ENCODE assay signal across 2 cellular contexts in genomic region chr20:36181934-36182603, GRCh38.
A peak's percentile ranks its signal among the peaks of the same experiment; 100 is the strongest.
TF ChIP-seq lines count a peak whose summit lies in the region.

No MANE protein-coding gene starts in this region.

TF ChIP-seq in GM12878, 131 proteins besides CTCF, POLR2A, EP300 and RAD21:
- TF ChIP-seq REST (IDR thresholded peaks at IDR 0.05; ENCODE audit: low read depth, low read length) = no peak

TF ChIP-seq in HepG2, 621 proteins besides CTCF, POLR2A, EP300 and RAD21 (continues in another document):
- TF ChIP-seq ELF3 (CRISPR knock-in tag; IDR thresholded peaks at IDR 0.05) (peak; percentile 51; the same call in 1 of the 2 replicates), ZNF83 (CRISPR knock-in tag; IDR thresholded peaks at IDR 0.05; ENCODE audit: borderline replicate concordance) (no peak), ZBTB1 (CRISPR knock-in tag; IDR thresholded peaks at IDR 0.05; ENCODE audit: borderline replicate concordance) (no peak), ZKSCAN8 (CRISPR knock-in tag; IDR thresholded peaks at IDR 0.05; ENCODE audit: borderline replicate concordance) (no peak; the same call in 1 of the 2 replicates), ZNF276 (CRISPR knock-in tag; IDR thresholded peaks at IDR 0.05; ENCODE audit: low read depth) (no peak), ZNF768 (CRISPR knock-in tag; IDR thresholded peaks at IDR 0.05) (no peak), ZNF12 (CRISPR knock-in tag; IDR thresholded peaks at IDR 0.05) (peak; percentile 84), FOXK1 (CRISPR knock-in tag; IDR thresholded peaks at IDR 0.05; ENCODE audit: borderline replicate concordance, low read depth) (peak; percentile 59; the same call in 1 of the 2 replicates), ZNF792 (CRISPR knock-in tag; IDR thresholded peaks at IDR 0.05) (no peak; the same call in 1 of the 2 replicates), CEBPZ (IDR thresholded peaks at IDR 0.05; ENCODE audit: low read length) (no peak), GTF3A (CRISPR knock-in tag; conservative IDR thresholded peaks at IDR 0.05) (no peak), ZSCAN9 (CRISPR knock-in tag; IDR thresholded peaks at IDR 0.05; ENCODE audit: borderline replicate concordance) (peak; percentile 33; the same call in 1 of the 2 replicates), ARID2 (CRISPR knock-in tag; IDR thresholded peaks at IDR 0.05; ENCODE audit: borderline replicate concordance) (0 out of 2 replicates have a peak, but pooled peaks have one; percentile 14), ZNF292 (CRISPR knock-in tag; IDR thresholded peaks at IDR 0.05; ENCODE audit: borderline replicate concordance, low read depth) (peak; percentile 94; the same call in 1 of the 2 replicates), ZNF3 (CRISPR knock-in tag; IDR thresholded peaks at IDR 0.05) (peak; percentile 80), ZNF260 (CRISPR knock-in tag; IDR thresholded peaks at IDR 0.05; ENCODE audit: borderline replicate concordance, low read depth) (no peak), MEIS2 (CRISPR knock-in tag; IDR thresholded peaks at IDR 0.05) (peak; percentile 42; the same call in 1 of the 2 replicates), CREM (IDR thresholded peaks at IDR 0.05) (0 out of 2 replicates have a peak, but pooled peaks have one; percentile 12), CREM (CRISPR knock-in tag; IDR thresholded peaks at IDR 0.05) (no peak), HOMEZ (CRISPR knock-in tag; IDR thresholded peaks at IDR 0.05; ENCODE audit: low read depth) (peak; percentile 57; the same call in 1 of the 2 replicates), ETV5 (CRISPR knock-in tag; IDR thresholded peaks at IDR 0.05; ENCODE audit: borderline replicate concordance) (peak; percentile 91), KLF16 (CRISPR knock-in tag; IDR thresholded peaks at IDR 0.05) (peak in 1 of 2 experiments; percentile 59; a peak in 2 of 4 replicates), NCOA5 (CRISPR knock-in tag; IDR thresholded peaks at IDR 0.05) (no peak), KLF9 (CRISPR knock-in tag; IDR thresholded peaks at IDR 0.05; ENCODE audit: low read depth) (no peak), THYN1 (CRISPR knock-in tag; IDR thresholded peaks at IDR 0.05; ENCODE audit: borderline replicate concordance, low read depth) (no peak), ZNF430 (CRISPR knock-in tag; IDR thresholded peaks at IDR 0.05) (0 out of 2 replicates have a peak, but pooled peaks have one; percentile 31), HDAC6 (IDR thresholded peaks at IDR 0.05; ENCODE audit: low read depth, low read length) (no peak), ZNF451 (CRISPR knock-in tag; IDR thresholded peaks at IDR 0.05) (peak; percentile 68; the same call in 1 of the 2 replicates), SIN3A (IDR thresholded peaks at IDR 0.05; ENCODE audit: borderline replicate concordance, low read depth, low read length) (no peak), SNRNP70 (IDR thresholded peaks at IDR 0.05; ENCODE audit: low read depth, low read length) (no peak), TFDP2 (CRISPR knock-in tag; IDR thresholded peaks at IDR 0.05) (0 out of 2 replicates have a peak, but pooled peaks have one; percentile 17), ZKSCAN5 (CRISPR knock-in tag; IDR thresholded peaks at IDR 0.05) (no peak), DRAP1 (CRISPR knock-in tag; IDR thresholded peaks at IDR 0.05) (peak; percentile 18; the same call in 1 of the 2 replicates), ZNF253 (CRISPR knock-in tag; IDR thresholded peaks at IDR 0.05; ENCODE audit: borderline replicate concordance) (0 out of 2 replicates have a peak, but pooled peaks have one; percentile 16), NKX3-1 (CRISPR knock-in tag; IDR thresholded peaks at IDR 0.05) (0 out of 2 replicates have a peak, but pooled peaks have one; percentile 3), SAFB2 (CRISPR knock-in tag; IDR thresholded peaks at IDR 0.05; ENCODE audit: borderline replicate concordance, low read depth) (no peak), TEAD3 (CRISPR knock-in tag; optimal IDR thresholded peaks at IDR 0.05; ENCODE audit: borderline replicate concordance) (peak; percentile 68), HOXA5 (CRISPR knock-in tag; IDR thresholded peaks at IDR 0.05) (no peak), RBAK (CRISPR knock-in tag; IDR thresholded peaks at IDR 0.05) (0 out of 2 replicates have a peak, but pooled peaks have one; percentile 38)
- TF ChIP-seq, protein P1, sequence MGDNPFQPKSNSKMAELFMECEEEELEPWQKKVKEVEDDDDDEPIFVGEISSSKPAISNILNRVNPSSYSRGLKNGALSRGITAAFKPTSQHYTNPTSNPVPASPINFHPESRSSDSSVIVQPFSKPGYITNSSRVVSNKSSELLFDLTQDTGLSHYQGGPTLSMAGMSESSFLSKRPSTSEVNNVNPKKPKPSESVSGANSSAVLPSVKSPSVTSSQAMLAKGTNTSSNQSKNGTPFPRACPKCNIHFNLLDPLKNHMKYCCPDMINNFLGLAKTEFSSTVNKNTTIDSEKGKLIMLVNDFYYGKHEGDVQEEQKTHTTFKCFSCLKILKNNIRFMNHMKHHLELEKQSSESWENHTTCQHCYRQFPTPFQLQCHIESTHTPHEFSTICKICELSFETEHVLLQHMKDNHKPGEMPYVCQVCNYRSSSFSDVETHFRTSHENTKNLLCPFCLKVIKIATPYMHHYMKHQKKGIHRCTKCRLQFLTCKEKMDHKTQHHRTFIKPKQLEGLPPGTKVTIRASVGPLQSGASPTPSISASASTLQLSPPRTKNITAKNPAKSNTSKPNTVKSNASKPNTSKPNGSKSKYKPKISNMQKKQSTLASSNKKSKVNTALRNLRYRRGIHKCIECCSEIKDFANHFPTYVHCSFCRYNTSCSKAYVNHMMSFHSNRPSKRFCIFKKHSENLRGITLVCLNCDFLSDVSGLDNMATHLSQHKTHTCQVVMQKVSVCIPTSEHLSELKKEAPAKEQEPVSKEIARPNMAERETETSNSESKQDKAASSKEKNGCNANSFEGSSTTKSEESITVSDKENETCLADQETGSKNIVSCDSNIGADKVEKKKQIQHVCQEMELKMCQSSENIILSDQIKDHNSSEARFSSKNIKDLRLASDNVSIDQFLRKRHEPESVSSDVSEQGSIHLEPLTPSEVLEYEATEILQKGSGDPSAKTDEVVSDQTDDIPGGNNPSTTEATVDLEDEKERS (CRISPR knock-in tag; IDR thresholded peaks at IDR 0.05) = 0 out of 2 replicates have a peak, but pooled peaks have one; percentile 7
- TF ChIP-seq, protein P2, sequence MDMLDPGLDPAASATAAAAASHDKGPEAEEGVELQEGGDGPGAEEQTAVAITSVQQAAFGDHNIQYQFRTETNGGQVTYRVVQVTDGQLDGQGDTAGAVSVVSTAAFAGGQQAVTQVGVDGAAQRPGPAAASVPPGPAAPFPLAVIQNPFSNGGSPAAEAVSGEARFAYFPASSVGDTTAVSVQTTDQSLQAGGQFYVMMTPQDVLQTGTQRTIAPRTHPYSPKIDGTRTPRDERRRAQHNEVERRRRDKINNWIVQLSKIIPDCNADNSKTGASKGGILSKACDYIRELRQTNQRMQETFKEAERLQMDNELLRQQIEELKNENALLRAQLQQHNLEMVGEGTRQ (IDR thresholded peaks at IDR 0.05; ENCODE audit: low read depth, low read length) = peak; percentile 32; the same call in 1 of the 2 replicates
- TF ChIP-seq, protein P2 (CRISPR knock-in tag; IDR thresholded peaks at IDR 0.05; ENCODE audit: borderline replicate concordance) = no peak; the same call in 1 of the 2 replicates
- TF ChIP-seq, protein P3, sequence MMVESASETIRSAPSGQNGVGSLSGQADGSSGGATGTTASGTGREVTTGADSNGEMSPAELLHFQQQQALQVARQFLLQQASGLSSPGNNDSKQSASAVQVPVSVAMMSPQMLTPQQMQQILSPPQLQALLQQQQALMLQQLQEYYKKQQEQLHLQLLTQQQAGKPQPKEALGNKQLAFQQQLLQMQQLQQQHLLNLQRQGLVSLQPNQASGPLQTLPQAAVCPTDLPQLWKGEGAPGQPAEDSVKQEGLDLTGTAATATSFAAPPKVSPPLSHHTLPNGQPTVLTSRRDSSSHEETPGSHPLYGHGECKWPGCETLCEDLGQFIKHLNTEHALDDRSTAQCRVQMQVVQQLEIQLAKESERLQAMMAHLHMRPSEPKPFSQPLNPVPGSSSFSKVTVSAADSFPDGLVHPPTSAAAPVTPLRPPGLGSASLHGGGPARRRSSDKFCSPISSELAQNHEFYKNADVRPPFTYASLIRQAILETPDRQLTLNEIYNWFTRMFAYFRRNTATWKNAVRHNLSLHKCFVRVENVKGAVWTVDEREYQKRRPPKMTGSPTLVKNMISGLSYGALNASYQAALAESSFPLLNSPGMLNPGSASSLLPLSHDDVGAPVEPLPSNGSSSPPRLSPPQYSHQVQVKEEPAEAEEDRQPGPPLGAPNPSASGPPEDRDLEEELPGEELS (CRISPR knock-in tag; IDR thresholded peaks at IDR 0.05) = peak; percentile 46; the same call in 1 of the 2 replicates
- TF ChIP-seq, protein P4, sequence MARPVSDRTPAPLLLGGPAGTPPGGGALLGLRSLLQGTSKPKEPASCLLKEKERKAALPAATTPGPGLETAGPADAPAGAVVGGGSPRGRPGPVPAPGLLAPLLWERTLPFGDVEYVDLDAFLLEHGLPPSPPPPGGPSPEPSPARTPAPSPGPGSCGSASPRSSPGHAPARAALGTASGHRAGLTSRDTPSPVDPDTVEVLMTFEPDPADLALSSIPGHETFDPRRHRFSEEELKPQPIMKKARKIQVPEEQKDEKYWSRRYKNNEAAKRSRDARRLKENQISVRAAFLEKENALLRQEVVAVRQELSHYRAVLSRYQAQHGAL (CRISPR knock-in tag; IDR thresholded peaks at IDR 0.05; ENCODE audit: not compliant biosample characterization) = no peak
- TF ChIP-seq, protein P5, sequence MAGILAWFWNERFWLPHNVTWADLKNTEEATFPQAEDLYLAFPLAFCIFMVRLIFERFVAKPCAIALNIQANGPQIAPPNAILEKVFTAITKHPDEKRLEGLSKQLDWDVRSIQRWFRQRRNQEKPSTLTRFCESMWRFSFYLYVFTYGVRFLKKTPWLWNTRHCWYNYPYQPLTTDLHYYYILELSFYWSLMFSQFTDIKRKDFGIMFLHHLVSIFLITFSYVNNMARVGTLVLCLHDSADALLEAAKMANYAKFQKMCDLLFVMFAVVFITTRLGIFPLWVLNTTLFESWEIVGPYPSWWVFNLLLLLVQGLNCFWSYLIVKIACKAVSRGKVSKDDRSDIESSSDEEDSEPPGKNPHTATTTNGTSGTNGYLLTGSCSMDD (CRISPR knock-in tag; IDR thresholded peaks at IDR 0.05) = no peak
